ENCODE assay signal across 21 cellular contexts in the genomic region with DNA sequence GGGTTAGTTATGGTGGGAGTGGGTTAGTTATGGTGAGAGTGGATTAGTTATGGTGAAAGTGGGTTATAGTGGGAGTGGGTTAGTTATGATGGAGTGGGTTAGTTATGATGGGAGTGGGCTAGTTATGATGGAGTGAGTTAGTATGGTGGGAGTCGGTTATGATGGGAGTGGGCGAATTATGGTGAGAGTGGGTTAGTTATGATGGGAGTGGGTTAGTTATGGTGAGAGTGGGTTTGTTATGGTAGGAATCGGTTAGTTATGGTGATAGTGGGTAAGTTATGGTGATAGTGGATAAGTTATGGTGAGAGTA. TPM values are rescaled to one million over a fixed set of nuclear protein-coding genes. Genes with fewer than 3 reads are reported as not detected.
DNase-seq lines count a peak whose midpoint lies in the region; ATAC-seq, FAIRE-seq and TF ChIP-seq lines count a peak whose summit lies in the region.
"Had no signal": no experiment of that assay in that cellular context is flagged by ENCODE, and none has a peak within 500 bp of the region (broad histone marks: within the 10 kb centered on the region; RNA-seq: fewer than 3 reads in every experiment).

No MANE protein-coding gene starts in this region.

- TF ChIP-seq CTCF in HEK293 (tag by site-specific recombination; IDR thresholded peaks at IDR 0.05): no peak
- TF ChIP-seq CTCF in K562 (IDR thresholded peaks at IDR 0.05 in 2 of 3, conservative IDR thresholded peaks at IDR 0.05 in 1 of 3; ENCODE audit: insufficient read depth in 2 of 3, low read depth in 1 of 3, low read length in 3 of 3): no peak
- no peak for TF ChIP-seq CTCF in nephron progenitor cell (IDR thresholded peaks at IDR 0.05)

- no peaks in the 10 kb centered on the region for H3K36me3 Mint-ChIP-seq in nephron progenitor cell (ENCODE audit: low read depth)
- H3K36me3 Mint-ChIP-seq: CD8-positive, alpha-beta T cell had no signal

- CTCF ChIA-PET in HEK293 (lab: Yijun Ruan, JAX) (no interaction called here), K562 (lab: Yijun Ruan, JAX; ENCODE audit: low intra/inter-chr PET ratio) (no interaction called here)

- H3K79me2 ChIP-seq in K562 (ENCODE audit: control insufficient read depth, insufficient read depth, low read length): no peaks in the 10 kb centered on the region

- no TSS peak for BruUV-seq in K562 (replicated peaks; lab: Mats Ljungman, UMichigan)

- H3K9me3 ChIP-seq in HEK293 (ENCODE audit: control insufficient read depth, insufficient read depth, low read depth, low read length) (no peaks in the 10 kb centered on the region), K562 (replicated peaks; ENCODE audit: control insufficient read depth, insufficient read depth, low read depth, low read length) (peaks cover 6% of the 10 kb centered on the region)
- H3K9me3 ChIP-seq: Caco-2 had no signal

- no peak for FAIRE-seq in K562 (lab: Jason Lieb, UNC)
- FAIRE-seq: A549, D721Med, G401.6, GM19239 had no signal

- peaks cover 17 to 38% of the 10 kb centered on the region in 2 experiments for H3K27me3 ChIP-seq in K562 (ENCODE audit: control insufficient read depth in 2 of 2, insufficient read depth in 2 of 2, low read length in 2 of 2)

- H3K36me3 ChIP-seq in HEK293 (ENCODE audit: control insufficient read depth in 2 of 2, insufficient read depth in 1 of 2, low read length in 2 of 2): no peaks in the 10 kb centered on the region
- no peaks in the 10 kb centered on the region for H3K36me3 ChIP-seq in K562 (ENCODE audit: control insufficient read depth, insufficient read depth, low read length)
- H3K36me3 ChIP-seq: BLaER1 treated with 17β-estradiol and CSF1 and Interleukin-3, amounts not matched to agents 10 nM and 100 nM had no signal

- H3K4me2 ChIP-seq in K562 (ENCODE audit: insufficient read depth, low read length): no peak overlapping the region
- H3K4me2 ChIP-seq: A549; BLaER1 treated with 17β-estradiol and CSF1 and Interleukin-3, amounts not matched to agents 10 nM and 100 nM had no signal

- H3K9me1 ChIP-seq in K562 (ENCODE audit: control insufficient read depth, insufficient read depth, low read length): no peaks in the 10 kb centered on the region

- H3K4me1 Mint-ChIP-seq in nephron progenitor cell: no peaks in the 10 kb centered on the region
- H3K4me1 Mint-ChIP-seq: B cell had no signal

- DNase-seq in K562 (ENCODE audit: extremely low read depth in 1 of 4, low spot score in 3 of 4) (no peak), nephron progenitor cell (no peak), NCI-H524 (lab: John Stamatoyannopoulos, UW) (no peak)
- DNase-seq: AML-193; Caco-2; Calu3; CD4-positive, alpha-beta T cell; CD8-positive, alpha-beta T cell; DMS79 treated with DMSO at 0.1 percent for 48 hours; GF-D8 had no signal

- H3K4me1 ChIP-seq in HEK293 (ENCODE audit: control insufficient read depth, insufficient read depth, low read length) (no peaks in the 10 kb centered on the region), K562 (replicated peaks in 1 of 2; ENCODE audit: control insufficient read depth in 2 of 2, insufficient read depth in 2 of 2, low read length in 2 of 2) (peaks cover 0 to 12% of the 10 kb centered on the region in 2 experiments; a peak in 2 of 5 replicates)
- H3K4me1 ChIP-seq: A549, Caco-2 had no signal

- 4% methylated on average over 3 of the region's 3 CpGs for WGBS in K562 (ENCODE audit: insufficient coverage, low coverage, missing lambda C conversion rate)

- no peak overlapping the region for H2AFZ ChIP-seq in K562 (ENCODE audit: low read depth, low read length)

- TF ChIP-seq POLR2A in K562 (conservative IDR thresholded peaks at IDR 0.05): no peak

- TF ChIP-seq RAD21 in K562 (CRISPR knock-in tag; conservative IDR thresholded peaks at IDR 0.05 in 1 of 2, IDR thresholded peaks at IDR 0.05 in 1 of 2): no peak

- no peak overlapping the region for H3K9ac ChIP-seq in K562 (ENCODE audit: insufficient read depth in 1 of 2, low read depth in 2 of 2, low read length in 2 of 2)
- H3K9ac ChIP-seq: BLaER1 treated with 17β-estradiol and CSF1 and Interleukin-3, amounts not matched to agents 10 nM and 100 nM had no signal

- H3K27ac ChIP-seq in HEK293 (ENCODE audit: extremely low read depth, low read depth, low read length) (no peak overlapping the region), K562 (ENCODE audit: extremely low read depth, low read depth, low read length) (no peak overlapping the region)
- H3K27ac ChIP-seq: 22Rv1; A549; BLaER1 treated with 17β-estradiol and CSF1 and Interleukin-3, amounts not matched to agents 10 nM and 100 nM; C4-2B had no signal

- no peak overlapping the region for H3K4me3 ChIP-seq in HEK293 (ENCODE audit: low read depth, low read length)
- H3K4me3 ChIP-seq in K562: no peak overlapping the region
- H3K4me3 ChIP-seq: A549; BLaER1 treated with 17β-estradiol and CSF1 and Interleukin-3, amounts not matched to agents 10 nM and 100 nM had no signal

- POLR2A ChIA-PET in HEK293 (lab: Yijun Ruan, JAX) (no interaction called here), K562 (lab: Yijun Ruan, JAX) (no interaction called here)

- H3K4me3 Mint-ChIP-seq in nephron progenitor cell: no peak overlapping the region
- H3K4me3 Mint-ChIP-seq: B cell; CD4-positive, alpha-beta T cell; CD8-positive, alpha-beta T cell had no signal

- intact Hi-C loops in K562 (cut with micrococcal nuclease): no loop called here

- peak overlapping the region; percentile 12 for H3K27ac Mint-ChIP-seq in nephron progenitor cell
- H3K27ac Mint-ChIP-seq: B cell; CD4-positive, alpha-beta T cell; CD8-positive, alpha-beta T cell had no signal

- in situ Hi-C loops in K562 (cut with MboI): no loop called here

- H4K20me1 ChIP-seq in K562 (replicated peaks; ENCODE audit: control insufficient read depth, insufficient read depth, low read length): no peaks in the 10 kb centered on the region
- H4K20me1 ChIP-seq: BLaER1 treated with 17β-estradiol and CSF1 and Interleukin-3, amounts not matched to agents 10 nM and 100 nM had no signal

- peaks cover 15% of the 10 kb centered on the region for H3K9me3 Mint-ChIP-seq in nephron progenitor cell
- H3K9me3 Mint-ChIP-seq: CD4-positive, alpha-beta T cell; CD8-positive, alpha-beta T cell had no signal

- no peak for TF ChIP-seq EP300 in K562 (IDR thresholded peaks at IDR 0.05; ENCODE audit: low read length)

- ATAC-seq in K562: no peak
- no peak for ATAC-seq in HG02759 (IDR thresholded peaks at IDR 0.05; ENCODE audit: unreplicated experiment)
- ATAC-seq in GM21786 (IDR thresholded peaks at IDR 0.05; ENCODE audit: unreplicated experiment): no peak
- ATAC-seq: A549; CD8-positive, alpha-beta T cell had no signal

- H3K27me3 Mint-ChIP-seq in nephron progenitor cell (ENCODE audit: low read depth, poor library complexity): peaks cover 25% of the 10 kb centered on the region

TF ChIP-seq in HEK293, 187 proteins besides CTCF, POLR2A, EP300 and RAD21:
- no peak for TF ChIP-seq ZNF311 (tag by site-specific recombination; IDR thresholded peaks at IDR 0.05; ENCODE audit: borderline replicate concordance)
- TF ChIP-seq EGR2 (tag by site-specific recombination; IDR thresholded peaks at IDR 0.05; ENCODE audit: low read depth): 0 out of 2 replicates have a peak, but pooled peaks have one; percentile 4
- TF ChIP-seq, protein P1, sequence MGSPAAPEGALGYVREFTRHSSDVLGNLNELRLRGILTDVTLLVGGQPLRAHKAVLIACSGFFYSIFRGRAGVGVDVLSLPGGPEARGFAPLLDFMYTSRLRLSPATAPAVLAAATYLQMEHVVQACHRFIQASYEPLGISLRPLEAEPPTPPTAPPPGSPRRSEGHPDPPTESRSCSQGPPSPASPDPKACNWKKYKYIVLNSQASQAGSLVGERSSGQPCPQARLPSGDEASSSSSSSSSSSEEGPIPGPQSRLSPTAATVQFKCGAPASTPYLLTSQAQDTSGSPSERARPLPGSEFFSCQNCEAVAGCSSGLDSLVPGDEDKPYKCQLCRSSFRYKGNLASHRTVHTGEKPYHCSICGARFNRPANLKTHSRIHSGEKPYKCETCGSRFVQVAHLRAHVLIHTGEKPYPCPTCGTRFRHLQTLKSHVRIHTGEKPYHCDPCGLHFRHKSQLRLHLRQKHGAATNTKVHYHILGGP (tag by site-specific recombination; IDR thresholded peaks at IDR 0.05): no peak
- TF ChIP-seq KLF1 (tag by site-specific recombination; IDR thresholded peaks at IDR 0.05): no peak

TF ChIP-seq in K562, 482 proteins besides CTCF, POLR2A, EP300 and RAD21 (continues in another document):
- TF ChIP-seq SREBF2 (CRISPR knock-in tag; IDR thresholded peaks at IDR 0.05) (no peak), NR4A1 (CRISPR knock-in tag; IDR thresholded peaks at IDR 0.05) (no peak), NR4A1 (tag; IDR thresholded peaks at IDR 0.05) (no peak), ZNF830 (CRISPR knock-in tag; IDR thresholded peaks at IDR 0.05) (no peak), BRD9 (IDR thresholded peaks at IDR 0.05; ENCODE audit: low read depth, partially characterized antibody) (peak; percentile 21), MTF1 (CRISPR knock-in tag; IDR thresholded peaks at IDR 0.05; ENCODE audit: borderline replicate concordance) (no peak)

RNA-seq across cellular contexts. Expression of gene SFSWAP, which starts 22.1 kb away (rescaled TPM):
- total RNA-seq in K562 (2011; cell fraction: chromatin; rRNA removed; ENCODE audit: low replicate concordance): 141 and 174 TPM in 2 replicates
- total RNA-seq in K562 (2011; cell fraction: nucleolus; rRNA removed): 69.2 and 73.8 TPM in 2 replicates
- total RNA-seq in K562 (2011; cell fraction: nucleoplasm; rRNA removed): 106 and 133 TPM in 2 replicates
- total RNA-seq in K562 (2014; rRNA removed) (47.5 and 53.4 TPM in 2 replicates), K562 (2014; rRNA removed; fragmentation: Illumina TruSeq; extraction: Trizol) (21.9 and 23.4 TPM in 2 replicates), K562 (2015; rRNA removed; fragmentation: Illumina TruSeq; extraction: Trizol) (31.0 and 32.6 TPM in 2 replicates), K562 (2021) (57.3 and 60.4 TPM in 2 replicates)
- polyA plus RNA-seq in K562 (2011; rRNA removed) (17.4 and 33.1 TPM in 2 replicates), K562 (2014; fragmentation: Illumina TruSeq; extraction: Trizol) (47.9 and 49.4 TPM in 2 replicates), K562 (2014; fragmentation: Nextera tagmentation; extraction: Ambion mirVana) (1 to 10 TPM; 2.4 to 2.8 TPM), K562 (2014; rRNA removed) (36.2 and 42.4 TPM in 2 replicates)
- 17.2 and 28.4 TPM in 2 replicates for polyA plus RNA-seq in K562 (2011; cell fraction: cytosol; rRNA removed)
- 104 and 135 TPM in 2 replicates for polyA plus RNA-seq in K562 (2011; cell fraction: nucleus; rRNA removed)
- 26.3 and 38.9 TPM in 2 replicates for polyA plus RNA-seq in K562 (2012)
- polyA minus RNA-seq in K562 (2011; rRNA and poly(A)+ RNA removed): 24.6 and 36.6 TPM in 2 replicates
- 18.6 and 35.6 TPM in 2 replicates for polyA minus RNA-seq in K562 (2011; cell fraction: cytosol; rRNA and poly(A)+ RNA removed)
- 50.4 and 79.0 TPM in 2 replicates for polyA minus RNA-seq in K562 (2011; cell fraction: nucleus; rRNA and poly(A)+ RNA removed)
